Comparison of ENCODE assay signal across 31 cellular contexts in the genomic region with DNA sequence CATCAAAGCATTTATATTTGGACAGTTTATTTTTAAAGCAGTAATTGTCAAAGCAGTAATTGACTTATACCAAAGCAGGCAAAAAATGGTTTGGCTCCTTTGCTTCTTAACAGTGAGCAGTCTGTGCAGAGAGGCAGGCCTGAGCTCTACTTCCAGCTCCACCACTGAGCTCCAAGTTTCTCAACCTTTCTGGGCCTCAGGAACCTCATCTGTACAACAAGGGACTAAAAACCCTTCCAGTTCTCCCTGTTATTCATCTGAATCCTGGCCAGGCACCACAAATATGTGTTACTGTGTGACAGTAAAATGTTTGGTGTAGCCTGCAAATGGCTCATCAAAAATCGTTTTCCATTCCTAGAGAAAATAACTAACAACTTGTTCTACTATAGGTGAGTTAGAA.
A peak's percentile ranks its signal among the peaks of the same experiment; 100 is the strongest.
DNase-seq lines count a peak whose midpoint lies in the region; ATAC-seq and TF ChIP-seq lines count a peak whose summit lies in the region.
"Had no signal": no experiment of that assay in that cellular context is flagged by ENCODE, and none has a peak within 500 bp of the region (broad histone marks: within the 10 kb centered on the region; RNA-seq: fewer than 3 reads in every experiment).

No MANE protein-coding gene starts in this region.

- H3K23ac ChIP-seq in IMR-90 (ENCODE audit: low read depth, low read length) = no peak overlapping the region

- H2BK20ac ChIP-seq in IMR-90 (ENCODE audit: low read depth, low read length) = no peak overlapping the region

- no peak overlapping the region for H2BK15ac ChIP-seq in IMR-90 (ENCODE audit: low read depth, low read length)

- H3K9me1 ChIP-seq in IMR-90 (ENCODE audit: insufficient read depth, low read length) = no peaks in the 10 kb centered on the region

- H4K5ac ChIP-seq in IMR-90 (ENCODE audit: low read depth, low read length) = no peak overlapping the region

- POLR2A ChIA-PET in IMR-90 (lab: Charles Lee; ENCODE audit: unreplicated experiment) = no interaction called here

- CTCF ChIA-PET in IMR-90 (lab: Yijun Ruan, JAX) = no interaction called here

- no peaks in the 10 kb centered on the region for H4K20me1 ChIP-seq in IMR-90 (ENCODE audit: insufficient read depth, low read length)

- no peak overlapping the region for H3K14ac ChIP-seq in IMR-90 (replicated peaks; ENCODE audit: low read depth, low read length)

- H2AFZ ChIP-seq in IMR-90 (replicated peaks; ENCODE audit: low read length, poor library complexity) = no peak overlapping the region
- H2AFZ ChIP-seq: PC-9 had no signal

- H3K4me3 ChIP-seq in AG09309 (ENCODE audit: control insufficient read depth, low read depth, low read length) (no peak overlapping the region), IMR-90 (ENCODE audit: insufficient read depth, low read depth, low read length) (no peak overlapping the region), choroid plexus epithelial cell (ENCODE audit: low read depth, low read length) (no peak overlapping the region), colonic mucosa (no peak overlapping the region)
- H3K4me3 ChIP-seq: adrenal gland, GM12878, PC-9, vagina had no signal

- no peak overlapping the region for H3K18ac ChIP-seq in IMR-90 (ENCODE audit: low read depth, low read length)

- no peak overlapping the region for H4K8ac ChIP-seq in IMR-90 (ENCODE audit: low read depth in 2 of 2, low read length in 2 of 2)

- no peak overlapping the region for H3K27ac ChIP-seq in IMR-90 (ENCODE audit: insufficient read depth, low read length)
- no peak overlapping the region for H3K27ac ChIP-seq in colonic mucosa
- H3K27ac ChIP-seq: adrenal gland, PC-9, vagina had no signal

- BruUV-seq in IMR-90 (replicated peaks; lab: Mats Ljungman, UMichigan) = no TSS peak

- no peak overlapping the region for H2AK5ac ChIP-seq in IMR-90 (ENCODE audit: low read depth, low read length)

- H3K27me3 ChIP-seq in IMR-90 (ENCODE audit: control insufficient read depth, insufficient read depth, low read length) = peaks cover 21% of the 10 kb centered on the region
- H3K27me3 ChIP-seq in colonic mucosa = no peaks in the 10 kb centered on the region
- H3K27me3 ChIP-seq: vagina had no signal

- no peak for TF ChIP-seq RAD21 in IMR-90 (IDR thresholded peaks at IDR 0.05; ENCODE audit: low read length)

- no peak overlapping the region for H3K56ac ChIP-seq in IMR-90 (ENCODE audit: extremely low read depth, insufficient read depth, low read length)

- H3K4ac ChIP-seq in IMR-90 (ENCODE audit: low read depth, low read length) = no peak overlapping the region

- H4K91ac ChIP-seq in IMR-90 (ENCODE audit: insufficient read depth, low read depth, low read length) = no peak overlapping the region

- H3K4me1 ChIP-seq in IMR-90 (ENCODE audit: control insufficient read depth, insufficient read depth, low read length) (no peaks in the 10 kb centered on the region), colonic mucosa (no peaks in the 10 kb centered on the region)
- H3K4me1 ChIP-seq: adrenal gland, vagina had no signal

- no peak for TF ChIP-seq POLR2A in IMR-90 (IDR thresholded peaks at IDR 0.05; ENCODE audit: low read depth, low read length)

- no CpG with 5 or more reads among the region's 1 CpG for WGBS in IMR-90 (ENCODE audit: extremely low coverage in 2 of 2, insufficient read length in 1 of 2), 2 experiments

- H3K9ac ChIP-seq in IMR-90 (ENCODE audit: low read depth, low read length) (no peak overlapping the region), colonic mucosa (ENCODE audit: low read depth in 2 of 2, low read length in 2 of 2) (no peak overlapping the region)

- H3K9me3 ChIP-seq in IMR-90 (ENCODE audit: control insufficient read depth, insufficient read depth, low read length) (no peaks in the 10 kb centered on the region), colonic mucosa (no peaks in the 10 kb centered on the region)
- H3K9me3 ChIP-seq: adrenal gland, vagina had no signal

- dilution Hi-C loops in IMR-90 (cut with HindIII; ENCODE audit: low sequenced_read_pairs, unreplicated experiment) = no loop called here

- TF ChIP-seq CTCF in AG09309 (IDR thresholded peaks at IDR 0.05; ENCODE audit: control insufficient read depth, insufficient read depth, low read depth, low read length, missing control alignments) (no peak), IMR-90 (conservative IDR thresholded peaks at IDR 0.05; ENCODE audit: low read depth, low read length) (no peak), choroid plexus epithelial cell (conservative IDR thresholded peaks at IDR 0.05; ENCODE audit: low read depth, low read length) (no peak), colonic mucosa (IDR thresholded peaks at IDR 0.05) (no peak)

- H2BK5ac ChIP-seq in IMR-90 (ENCODE audit: low read depth, low read length, poor library complexity, severe bottlenecking) = no peak overlapping the region

- in situ Hi-C loops in IMR-90 (cut with MboI; ENCODE audit: low sequenced_read_pairs) = no loop called here

- H3K4me2 ChIP-seq in IMR-90 (ENCODE audit: low read depth, low read length) = no peak overlapping the region
- H3K4me2 ChIP-seq: PC-9 had no signal

- ATAC-seq in IMR-90 (ENCODE audit: low read depth) = no peak
- no peak for ATAC-seq in HG02759 (IDR thresholded peaks at IDR 0.05; ENCODE audit: unreplicated experiment)
- ATAC-seq: activated CD4-positive, CD25-positive, alpha-beta regulatory T cell treated with anti-CD3 and anti-CD28 coated beads, Interleukin-2, amount 50 U/mL, for 24 hours; effector memory CD8-positive, alpha-beta T cell; GM12878; left lobe of liver; right cardiac atrium; Right ventricle myocardium inferior; SK-N-SH treated with all-trans-retinoic acid at 6 μM for 48 hours had no signal

- H2BK120ac ChIP-seq in IMR-90 (ENCODE audit: low read depth, low read length) = no peak overlapping the region

- no peak overlapping the region for H2AK9ac ChIP-seq in IMR-90 (replicated peaks; ENCODE audit: low read depth, low read length, poor library complexity)

- DNase-seq in AG09309 (ENCODE audit: low read depth) = peak; percentile 21
- peak; percentile 7 for DNase-seq in IMR-90
- peak; percentile 32 for DNase-seq in choroid plexus epithelial cell (ENCODE audit: low read depth)
- DNase-seq in iris pigment epithelial cell (ENCODE audit: low read depth) = peak; percentile 12
- no peak for DNase-seq in colonic mucosa
- no peak for DNase-seq in T-helper 9 cell
- no peak for DNase-seq in glomerular visceral epithelial cell (ENCODE audit: extremely low spot score)
- DNase-seq: activated CD4-positive, alpha-beta T cell treated with anti-CD3 and anti-CD28 coated beads, Interleukin-2, amount 50 U/mL, for 48 hours; activated naive CD4-positive, alpha-beta T cell; adrenal gland; CD4-positive, alpha-beta memory T cell; cortex of kidney; effector memory CD8-positive, alpha-beta T cell; HCEC 1CT; immature natural killer cell; Karpas-422; NCI-H1417; NCI-H2081; NCI-H2227 treated with DMSO at 0.1 percent for 48 hours; NCI-H526 treated with DMSO at 0.1 percent for 48 hours; PC-9; posterior cingulate gyrus; right cardiac atrium; stimulated activated CD8-positive, alpha-beta memory T cell treated with anti-CD3 and anti-CD28 coated beads, Interleukin-4, amount 100 ng/mL, for 48 hours had no signal

- H3K36me3 ChIP-seq in IMR-90 (ENCODE audit: control insufficient read depth, insufficient read depth, low read length) = no peaks in the 10 kb centered on the region
- H3K36me3 ChIP-seq in colonic mucosa = no peaks in the 10 kb centered on the region
- H3K36me3 ChIP-seq: adrenal gland, vagina had no signal

- intact Hi-C loops in IMR-90 (cut with micrococcal nuclease) = no loop called here
- intact Hi-C loops in colonic mucosa (cut with DNase I) = no loop called here

- no peaks in the 10 kb centered on the region for H3K79me1 ChIP-seq in IMR-90 (ENCODE audit: low read depth in 1 of 2, low read length in 2 of 2)

TF ChIP-seq in IMR-90, 13 proteins besides CTCF, POLR2A, EP300 and RAD21:
- TF ChIP-seq CEBPB (IDR thresholded peaks at IDR 0.05; ENCODE audit: low read depth, low read length) (no peak), NFE2L2 (IDR thresholded peaks at IDR 0.05; ENCODE audit: low read depth, low read length) (no peak)
- TF ChIP-seq, protein P1, sequence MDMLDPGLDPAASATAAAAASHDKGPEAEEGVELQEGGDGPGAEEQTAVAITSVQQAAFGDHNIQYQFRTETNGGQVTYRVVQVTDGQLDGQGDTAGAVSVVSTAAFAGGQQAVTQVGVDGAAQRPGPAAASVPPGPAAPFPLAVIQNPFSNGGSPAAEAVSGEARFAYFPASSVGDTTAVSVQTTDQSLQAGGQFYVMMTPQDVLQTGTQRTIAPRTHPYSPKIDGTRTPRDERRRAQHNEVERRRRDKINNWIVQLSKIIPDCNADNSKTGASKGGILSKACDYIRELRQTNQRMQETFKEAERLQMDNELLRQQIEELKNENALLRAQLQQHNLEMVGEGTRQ (IDR thresholded peaks at IDR 0.05; ENCODE audit: low read depth, low read length) = no peak

Comparison
In these comparisons a context has a peak if more than half of its experiments do, and no peak if none do; other contexts are left out.
1. DNase-seq: peak in AG09309 (single experiment), IMR-90 (single experiment), choroid plexus epithelial cell (single experiment) and iris pigment epithelial cell (single experiment); none in colonic mucosa (single experiment), T-helper 9 cell (single experiment) and glomerular visceral epithelial cell (single experiment).